18 cellular contexts compared by ENCODE assay signal in genomic region chr21:38819051-38819718, GRCh38. TPM values are rescaled to one million over a fixed set of nuclear protein-coding genes. Genes with fewer than 3 reads are reported as not detected.
DNase-seq lines count a peak whose midpoint lies in the region; ATAC-seq, FAIRE-seq and TF ChIP-seq lines count a peak whose summit lies in the region.
"Had no signal": no experiment of that assay in that cellular context is flagged by ENCODE, and none has a peak within 500 bp of the region (broad histone marks: within the 10 kb centered on the region; RNA-seq: fewer than 3 reads in every experiment).

No MANE protein-coding gene starts in this region.

- peaks cover 19 to 50% of the 10 kb centered on the region in 2 donors for H3K4me1 ChIP-seq in ascending aorta
- peaks cover 30% of the 10 kb centered on the region for H3K4me1 ChIP-seq in keratinocyte (ENCODE audit: control insufficient read depth, extremely low read depth, insufficient read depth, low read length)
- H3K4me1 ChIP-seq in gastrocnemius medialis = peaks cover 22 to 29% of the 10 kb centered on the region in 2 donors

- H3K9ac ChIP-seq in keratinocyte (ENCODE audit: control insufficient read depth, extremely low read depth, insufficient read depth, low read length) = peak overlapping the region; percentile 52

- peak overlapping the region in 6 of 7 donors; percentile 19 to 90 (median 78) for H3K27ac Mint-ChIP-seq in CD14-positive monocyte
- H3K27ac Mint-ChIP-seq: activated T-helper 2 cell treated with anti-CD3 and anti-CD28 coated beads, Interferon-gamma antibody, Interleukin-2, Interleukin-4, amounts not matched to agents 10 μg/mL and 5 μg/mL and 100 μg/mL, durations not matched to agents 14 hours and 24 hours and 36 hours; memory B cell; stimulated activated naive CD8-positive, alpha-beta T cell treated with anti-CD3 and anti-CD28 coated beads, Interleukin-15, amount 100 ng/mL, for 72 hours had no signal

- peaks cover 96 to 98% of the 10 kb centered on the region in 2 donors for H3K36me3 Mint-ChIP-seq in CD14-positive monocyte

- no peak overlapping the region for H3K4me3 Mint-ChIP-seq in CD14-positive monocyte
- H3K4me3 Mint-ChIP-seq: memory B cell; stimulated activated naive CD8-positive, alpha-beta T cell treated with anti-CD3 and anti-CD28 coated beads, Interleukin-15, amount 100 ng/mL, for 72 hours had no signal

- H3K27me3 Mint-ChIP-seq in CD14-positive monocyte (ENCODE audit: low read depth in 3 of 3) = peaks cover 0 to 3% (median 0%) of the 10 kb centered on the region in 3 donors
- H3K27me3 Mint-ChIP-seq: memory B cell; stimulated activated naive CD8-positive, alpha-beta T cell treated with anti-CD3 and anti-CD28 coated beads, Interleukin-15, amount 100 ng/mL, for 72 hours had no signal

- H3K4me1 Mint-ChIP-seq in CD14-positive monocyte = peaks cover 19% of the 10 kb centered on the region
- H3K4me1 Mint-ChIP-seq: memory B cell had no signal

- peak overlapping the region; percentile 50 for H3K4me2 ChIP-seq in keratinocyte (ENCODE audit: control insufficient read depth, extremely low read depth, insufficient read depth, low read depth, low read length)

- H3K9me3 Mint-ChIP-seq in CD14-positive monocyte = peaks cover 0 to 5% (median 2%) of the 10 kb centered on the region in 7 donors
- H3K9me3 Mint-ChIP-seq: activated T-helper 2 cell treated with anti-CD3 and anti-CD28 coated beads, Interferon-gamma antibody, Interleukin-2, Interleukin-4, amounts not matched to agents 10 μg/mL and 5 μg/mL and 100 μg/mL, durations not matched to agents 14 hours and 24 hours and 36 hours; stimulated activated naive CD8-positive, alpha-beta T cell treated with anti-CD3 and anti-CD28 coated beads, Interleukin-15, amount 100 ng/mL, for 72 hours had no signal

- FAIRE-seq in keratinocyte (lab: Jason Lieb, UNC) = no peak
- no peak for FAIRE-seq in H54 (lab: Jason Lieb, UNC)
- FAIRE-seq: D721Med had no signal

- in situ Hi-C loops in gastrocnemius medialis (cut with MboI; ENCODE audit: low sequenced_read_pairs in 4 of 4) = loop anchor here in 1 of 4 donors (25.0 kb wide), 1 partner anchor 168 kb away; no protein-coding TSS in a partner anchor

- H3K27ac ChIP-seq in ascending aorta (peak overlapping the region; percentile 93 to 96), keratinocyte (ENCODE audit: control insufficient read depth, insufficient read depth, low read length) (peak overlapping the region; percentile 81), gastrocnemius medialis (peak overlapping the region; percentile 77 to 88 (median 83))

- TF ChIP-seq CTCF in CD14-positive monocyte (IDR thresholded peaks at IDR 0.05) (no peak), ascending aorta (IDR thresholded peaks at IDR 0.05) (no peak), keratinocyte (optimal IDR thresholded peaks at IDR 0.05 in 1 of 3, IDR thresholded peaks at IDR 0.05 in 1 of 3, conservative IDR thresholded peaks at IDR 0.05 in 1 of 3; ENCODE audit: extremely low read depth in 1 of 3, insufficient read depth in 2 of 3, low read length in 3 of 3) (no peak), gastrocnemius medialis (IDR thresholded peaks at IDR 0.05 in 4 of 5, conservative IDR thresholded peaks at IDR 0.05 in 1 of 5) (no peak)

- H3K4me3 ChIP-seq in ascending aorta (no peak overlapping the region), keratinocyte (ENCODE audit: control insufficient read depth in 2 of 3, extremely low read depth in 1 of 3, insufficient read depth in 2 of 3, low read depth in 1 of 3, low read length in 3 of 3) (peak overlapping the region in 1 of 3 experiments; percentile 27), gastrocnemius medialis (no peak overlapping the region)

- peaks cover 87 to 89% of the 10 kb centered on the region in 2 donors for H3K36me3 ChIP-seq in ascending aorta
- peaks cover 53 to 85% of the 10 kb centered on the region in 2 experiments for H3K36me3 ChIP-seq in keratinocyte (ENCODE audit: control insufficient read depth in 2 of 2, extremely low read depth in 1 of 2, insufficient read depth in 2 of 2, low read length in 2 of 2)
- H3K36me3 ChIP-seq in gastrocnemius medialis = peaks cover 23 to 96% of the 10 kb centered on the region in 2 donors

- dilution Hi-C loops in keratinocyte (cut with MboI; ENCODE audit: extremely low pct_ligation_motif_present, low sequenced_read_pairs) = no loop called here

- no peak for ATAC-seq in gastrocnemius medialis
- ATAC-seq: stimulated activated naive CD8-positive, alpha-beta T cell treated with anti-CD3 and anti-CD28 coated beads, Interleukin-15, amount 100 ng/mL, for 72 hours had no signal

- no peak overlapping the region for H2AFZ ChIP-seq in keratinocyte (ENCODE audit: control insufficient read depth, low read length)

- peaks cover 27% of the 10 kb centered on the region for H3K79me2 ChIP-seq in keratinocyte (ENCODE audit: control insufficient read depth, insufficient read depth, low read length)

- intact Hi-C loops in CD14-positive monocyte (cut with micrococcal nuclease) (no loop called here), ascending aorta (cut with DNase I) (no loop called here), gastrocnemius medialis (cut with DNase I; ENCODE audit: low total_unique reads) (no loop called here), cardiac septum (cut with DNase I) (no loop called here)

- DNase-seq in CD14-positive monocyte (ENCODE audit: low spot score) = no peak
- no peak for DNase-seq in ascending aorta (ENCODE audit: low spot score in 2 of 2)
- DNase-seq in keratinocyte (ENCODE audit: low read depth, low spot score) = no peak
- DNase-seq in gastrocnemius medialis = no peak
- no peak for DNase-seq in DMS114 treated with DMSO at 0.1 percent for 48 hours (lab: John Stamatoyannopoulos, UW; ENCODE audit: unreplicated experiment)
- no peak for DNase-seq in glomerular visceral epithelial cell (ENCODE audit: extremely low spot score)
- DNase-seq in H54 (ENCODE audit: insufficient read length, low spot score) = no peak
- no peak for DNase-seq in cardiac septum (ENCODE audit: low spot score)
- DNase-seq: activated CD8-positive, alpha-beta memory T cell treated with anti-CD3 and anti-CD28 coated beads for 24 hours; cortex of kidney; NCI-H187 treated with DMSO at 0.1 percent for 48 hours; NCI-H510A treated with DMSO at 0.1 percent for 48 hours; occipital lobe; stimulated activated CD4-positive, alpha-beta T cell treated with anti-CD3 and anti-CD28 coated beads, Interleukin-12 subunit alpha, Interleukin-12 subunit beta, amount 100 ng/mL, for 4 hours; stimulated activated naive CD8-positive, alpha-beta T cell treated with anti-CD3 and anti-CD28 coated beads, Interleukin-15, amount 100 ng/mL, for 72 hours had no signal

- H3K27me3 ChIP-seq in ascending aorta (no peaks in the 10 kb centered on the region), keratinocyte (ENCODE audit: control insufficient read depth, extremely low read depth, insufficient read depth, low read length) (no peaks in the 10 kb centered on the region), gastrocnemius medialis (no peaks in the 10 kb centered on the region)

- H3K9me3 ChIP-seq in ascending aorta (no peaks in the 10 kb centered on the region), keratinocyte (ENCODE audit: control insufficient read depth, low read depth, low read length) (peaks cover 3% of the 10 kb centered on the region), gastrocnemius medialis (no peaks in the 10 kb centered on the region)

- H4K20me1 ChIP-seq in keratinocyte (ENCODE audit: control insufficient read depth, extremely low read depth, insufficient read depth, low read length) = no peaks in the 10 kb centered on the region

- peaks cover 2% of the 10 kb centered on the region for H3K9me1 ChIP-seq in keratinocyte (ENCODE audit: control insufficient read depth, extremely low read depth, insufficient read depth, low read length)

- no peak for TF ChIP-seq POLR2A in gastrocnemius medialis (IDR thresholded peaks at IDR 0.05)
- no peak for TF ChIP-seq POLR2A in H54 (IDR thresholded peaks at IDR 0.05; ENCODE audit: low read depth, low read length)

RNA-seq across cellular contexts. Expression of gene ETS2, which starts 13.5 kb away (rescaled TPM):
- polyA plus RNA-seq in CD14-positive monocyte (10 to 100 TPM; 54.2 to 59.5 TPM), keratinocyte (58.5 to 61.4 TPM (median 60.3 TPM) in 3 replicates)
- total RNA-seq in ascending aorta (113 TPM), gastrocnemius medialis (100 to 1,000 TPM in 1 of 4 donors, 10 to 100 TPM in 3; 51.5 to 136 (median 59.3) TPM), cardiac septum (36.4 TPM)
- 143 TPM for polyA plus RNA-seq in keratinocyte (2011; ENCODE audit: low read depth)
- polyA plus RNA-seq in keratinocyte (2011; cell fraction: cytosol; rRNA removed) = 29.1 and 35.4 TPM in 2 replicates
- polyA plus RNA-seq in keratinocyte (2011; cell fraction: nucleus; rRNA removed) = 122 and 140 TPM in 2 replicates
- 37.3 and 92.4 TPM in 2 replicates for polyA plus RNA-seq in keratinocyte (2012; ENCODE audit: low replicate concordance)
- 46.3 to 57.2 TPM (median 49.1 TPM) in 3 replicates for polyA minus RNA-seq in keratinocyte
- 34.7 TPM for polyA minus RNA-seq in keratinocyte (2011; cell fraction: cytosol; rRNA and poly(A)+ RNA removed)
- 70.5 and 112 TPM in 2 replicates for polyA minus RNA-seq in keratinocyte (2011; cell fraction: nucleus; rRNA and poly(A)+ RNA removed)
